In genomic region chr2:182920631-182921056, GRCh38 we compare ENCODE assay signal across 10 cellular contexts. TPM values are rescaled to one million over a fixed set of nuclear protein-coding genes. Genes with fewer than 3 reads are reported as not detected.
DNase-seq lines count a peak whose midpoint lies in the region; ATAC-seq and TF ChIP-seq lines count a peak whose summit lies in the region.
"Had no signal": no experiment of that assay in that cellular context is flagged by ENCODE, and none has a peak within 500 bp of the region (broad histone marks: within the 10 kb centered on the region; RNA-seq: fewer than 3 reads in every experiment).

No MANE protein-coding gene starts in this region.

- no peaks in the 10 kb centered on the region for H3K9me3 ChIP-seq in PC-3 (ENCODE audit: low read length)

- intact Hi-C loops in PC-3 (cut with micrococcal nuclease), result loop anchor here (5.0 kb wide), 1 partner anchor 138 kb away; no protein-coding TSS in a partner anchor

- no peaks in the 10 kb centered on the region for H3K9me3 Mint-ChIP-seq in neural crest cell
- no peaks in the 10 kb centered on the region for H3K9me3 Mint-ChIP-seq in activated naive CD4-positive, alpha-beta T cell treated with anti-CD3 and anti-CD28 coated beads, Interleukin-2, amount 50 U/mL, for 72 hours
- H3K9me3 Mint-ChIP-seq: activated T-cell treated with anti-CD3 and anti-CD28 coated beads, Interleukin-2, amount 50 U/mL, for 4 hours; brain had no signal

- peaks cover 55% of the 10 kb centered on the region for H3K4me1 Mint-ChIP-seq in neural crest cell

- POLR2A ChIA-PET in PC-3 (lab: Charles Lee; ENCODE audit: unreplicated experiment), result no interaction called here

- BruUV-seq in PC-3 (replicated peaks; lab: Mats Ljungman, UMichigan), result no TSS peak

- H3K4me3 ChIP-seq in PC-3 (ENCODE audit: low read length), result no peak overlapping the region

- H3K27me3 ChIP-seq in PC-3 (ENCODE audit: low read length), result no peaks in the 10 kb centered on the region

- no peak overlapping the region for H3K4me2 ChIP-seq in PC-3 (ENCODE audit: low read length)

- peaks cover 27% of the 10 kb centered on the region for H3K36me3 ChIP-seq in PC-3 (ENCODE audit: low read depth, low read length)

- DNase-seq in neural crest cell (ENCODE audit: low read depth, low spot score), result no peak
- DNase-seq in activated naive CD4-positive, alpha-beta T cell treated with anti-CD3 and anti-CD28 coated beads, Interleukin-2, amount 50 U/mL, for 72 hours (ENCODE audit: low spot score in 2 of 2), result no peak
- no peak for DNase-seq in occipital lobe (lab: John Stamatoyannopoulos, UW)
- no peak for DNase-seq in PC-3
- DNase-seq: activated T-cell treated with anti-CD3 and anti-CD28 coated beads, Interleukin-2, amount 50 U/mL, for 4 hours; Kasumi-1 had no signal

- no peak overlapping the region for H3K27ac ChIP-seq in PC-3 (ENCODE audit: low read length)

- H3K9ac ChIP-seq in PC-3 (ENCODE audit: low read length), result no peak overlapping the region

- peaks cover 50% of the 10 kb centered on the region for H3K36me3 Mint-ChIP-seq in neural crest cell (ENCODE audit: low read depth)
- no peaks in the 10 kb centered on the region for H3K36me3 Mint-ChIP-seq in activated naive CD4-positive, alpha-beta T cell treated with anti-CD3 and anti-CD28 coated beads, Interleukin-2, amount 50 U/mL, for 72 hours

- H3K27me3 Mint-ChIP-seq in neural crest cell (ENCODE audit: low read depth), result no peaks in the 10 kb centered on the region

- no peak for TF ChIP-seq CTCF in neural crest cell (conservative IDR thresholded peaks at IDR 0.05)
- no peak for TF ChIP-seq CTCF in PC-3 (conservative IDR thresholded peaks at IDR 0.05; ENCODE audit: low read depth, low read length)

- no peaks in the 10 kb centered on the region for H3K9me2 ChIP-seq in PC-3 (replicated peaks; ENCODE audit: low read length)

- H3K4me1 ChIP-seq in PC-3 (ENCODE audit: insufficient read depth, low read length), result peaks cover 9% of the 10 kb centered on the region

- no peaks in the 10 kb centered on the region for H4K20me1 ChIP-seq in PC-3 (ENCODE audit: low read length)

- no peaks in the 10 kb centered on the region for H3K79me2 ChIP-seq in PC-3 (ENCODE audit: low read length)

- no peaks in the 10 kb centered on the region for H3F3A ChIP-seq in PC-3 (ENCODE audit: low read length, unreplicated experiment)

- ATAC-seq in GM18909 (IDR thresholded peaks at IDR 0.05; ENCODE audit: poor library complexity, unreplicated experiment) (peak; percentile 69), GM21737 (IDR thresholded peaks at IDR 0.05; ENCODE audit: unreplicated experiment) (peak; percentile 56), HG03469 (IDR thresholded peaks at IDR 0.05; ENCODE audit: unreplicated experiment) (peak; percentile 53), PC-3 (no peak)
- no peak for ATAC-seq in activated naive CD4-positive, alpha-beta T cell treated with anti-CD3 and anti-CD28 coated beads, Interleukin-2, amount 50 U/mL, for 72 hours
- ATAC-seq: activated T-cell treated with anti-CD3 and anti-CD28 coated beads, Interleukin-2, amount 50 U/mL, for 4 hours had no signal

- no peak overlapping the region for H2AFZ ChIP-seq in PC-3 (ENCODE audit: low read length)

- CTCF ChIA-PET in PC-3 (lab: Charles Lee), result no interaction called here

- peak overlapping the region; percentile 69 for H3K27ac Mint-ChIP-seq in neural crest cell (ENCODE audit: unreplicated experiment)
- no peak overlapping the region for H3K27ac Mint-ChIP-seq in activated naive CD4-positive, alpha-beta T cell treated with anti-CD3 and anti-CD28 coated beads, Interleukin-2, amount 50 U/mL, for 72 hours

- peak overlapping the region; percentile 39 for H3K4me3 Mint-ChIP-seq in neural crest cell
- H3K4me3 Mint-ChIP-seq: activated T-cell treated with anti-CD3 and anti-CD28 coated beads, Interleukin-2, amount 50 U/mL, for 4 hours; brain had no signal

RNA-seq across cellular contexts. Expression of gene FRZB, which starts 54.2 kb away (rescaled TPM):
- 32.9 and 33.4 TPM in 2 replicates for total RNA-seq in neural crest cell
- total RNA-seq in activated naive CD4-positive, alpha-beta T cell treated with anti-CD3 and anti-CD28 coated beads, Interleukin-2, amount 50 U/mL, for 72 hours, result not detected
- total RNA-seq in occipital lobe, result 19.8 TPM
- total RNA-seq in PC-3 (2014; rRNA removed), result 0.11 and 0.46 TPM in 2 replicates
- total RNA-seq: activated T-cell treated with anti-CD3 and anti-CD28 coated beads, Interleukin-2, amount 50 U/mL, for 4 hours had no signal

Comparison
In these comparisons a context has a peak if more than half of its experiments do, and no peak if none do; other contexts are left out.
1. ATAC-seq: peak in GM18909 (single experiment), GM21737 (single experiment) and HG03469 (single experiment); none in activated naive CD4-positive, alpha-beta T cell treated with anti-CD3 and anti-CD28 coated beads, Interleukin-2, amount 50 U/mL, for 72 hours (0 of 2) and PC-3 (single experiment).
2. RNA of gene FRZB, which starts 54.2 kb away (total RNA-seq): 32.9 to 33.4 TPM in neural crest cell and 19.8 TPM in occipital lobe (single experiment); 0.11 to 0.46 TPM in PC-3 and not detected in activated naive CD4-positive, alpha-beta T cell treated with anti-CD3 and anti-CD28 coated beads, Interleukin-2, amount 50 U/mL, for 72 hours; every median in the first group is over 10 times any median in the second.